ENCODE assay signal across 1 cellular context in genomic region chr7:24824896-24825295, GRCh38.
TF ChIP-seq lines count a peak whose summit lies in the region.

No MANE protein-coding gene starts in this region.

TF ChIP-seq in WTC11, 78 proteins besides CTCF, POLR2A, EP300 and RAD21 (continued from another document):
- TF ChIP-seq AR (CRISPR knock-in tag; IDR thresholded peaks at IDR 0.05) (no peak), FOXP4 (CRISPR knock-in tag; IDR thresholded peaks at IDR 0.05) (no peak), GTF2I (CRISPR knock-in tag; conservative IDR thresholded peaks at IDR 0.05) (no peak), ZNF138 (CRISPR knock-in tag; conservative IDR thresholded peaks at IDR 0.05) (no peak), ZNF671 (CRISPR knock-in tag; IDR thresholded peaks at IDR 0.05) (no peak), PRRX2 (CRISPR knock-in tag; IDR thresholded peaks at IDR 0.05) (no peak), ZNF512 (CRISPR knock-in tag; IDR thresholded peaks at IDR 0.05; ENCODE audit: borderline replicate concordance) (no peak), EMX1 (CRISPR knock-in tag; IDR thresholded peaks at IDR 0.05) (no peak), SOX15 (CRISPR knock-in tag; IDR thresholded peaks at IDR 0.05) (no peak), E2F1 (CRISPR knock-in tag; IDR thresholded peaks at IDR 0.05) (no peak), ELF4 (CRISPR knock-in tag; IDR thresholded peaks at IDR 0.05; ENCODE audit: low read depth) (no peak), KAT7 (CRISPR knock-in tag; IDR thresholded peaks at IDR 0.05; ENCODE audit: borderline replicate concordance) (no peak), ZNF416 (CRISPR knock-in tag; IDR thresholded peaks at IDR 0.05) (no peak), FOXJ3 (CRISPR knock-in tag; IDR thresholded peaks at IDR 0.05; ENCODE audit: borderline replicate concordance) (no peak)
